8 cellular contexts compared by ENCODE assay signal in genomic region chr2:240997856-240998705, GRCh38. TPM values are rescaled to one million over a fixed set of nuclear protein-coding genes. Genes with fewer than 3 reads are reported as not detected.
DNase-seq lines count a peak whose midpoint lies in the region; ATAC-seq and TF ChIP-seq lines count a peak whose summit lies in the region.

TSS of gene SNED1 (plus strand) at chr2:240998618. CDS start at chr2:240998838, 220 bp downstream.

- H3K27ac ChIP-seq in esophagus squamous epithelium (peak within 1 kb of the TSS; percentile 80 to 91 (median 84)), muscle layer of colon (ENCODE audit: low read depth, low read length) (no peak within 1 kb of the TSS)

- TF ChIP-seq CTCF in esophagus squamous epithelium (IDR thresholded peaks at IDR 0.05): no peak

- DNase-seq in NCI-H2029 (lab: John Stamatoyannopoulos, UW): peak; percentile 51
- DNase-seq in NCI-H2029 treated with DMSO at 0.1 percent for 48 hours (lab: John Stamatoyannopoulos, UW): no peak
- peak; percentile 83 for DNase-seq in NCI-H82 (lab: John Stamatoyannopoulos, UW)
- peak; percentile 72 to 78 for DNase-seq in activated T-cell treated with anti-CD3 and anti-CD28 coated beads, Interleukin-2, amount 50 U/mL, for 48 hours
- DNase-seq in esophagus squamous epithelium (lab: John Stamatoyannopoulos, UW): no peak
- peak; percentile 57 for DNase-seq in stimulated activated naive B cell treated with anti-CD40 and anti-IgM and Interleukin-4, amounts not matched to agents 10 μg/mL and 1 μg/mL and 100 μg/mL, for 72 hours
- DNase-seq in NCI-H446 treated with DMSO at 0.1 percent for 48 hours (lab: John Stamatoyannopoulos, UW): no peak

- H3K4me3 ChIP-seq in esophagus squamous epithelium: peak within 1 kb of the TSS; percentile 58 to 88 (median 66)
- H3K4me3 ChIP-seq in muscle layer of colon (ENCODE audit: low read depth in 1 of 2, low read length in 2 of 2): peak within 1 kb of the TSS; percentile 22 to 35

- TF ChIP-seq POLR2A in esophagus squamous epithelium (IDR thresholded peaks at IDR 0.05): peak in 2 of 4 donors; percentile 49 to 58

- H3K9me3 Mint-ChIP-seq in stimulated activated naive B cell treated with anti-CD40 and anti-IgM and Interleukin-4, amounts not matched to agents 10 μg/mL and 1 μg/mL and 100 μg/mL, for 72 hours: peaks cover 1 to 4% of the 10 kb centered on the region in 2 donors

- peaks cover 0 to 2% (median 0%) of the 10 kb centered on the region in 3 donors for H3K36me3 ChIP-seq in esophagus squamous epithelium
- no peaks in the 10 kb centered on the region for H3K36me3 ChIP-seq in muscle layer of colon (ENCODE audit: insufficient read depth, low read length)

- ATAC-seq in stimulated activated naive B cell treated with anti-CD40 and anti-IgM and Interleukin-4, amounts not matched to agents 10 μg/mL and 1 μg/mL and 100 μg/mL, for 72 hours (replicated peaks): peak; percentile 88 to 90

- H3K4me1 Mint-ChIP-seq in stimulated activated naive B cell treated with anti-CD40 and anti-IgM and Interleukin-4, amounts not matched to agents 10 μg/mL and 1 μg/mL and 100 μg/mL, for 72 hours: peaks cover 8 to 15% of the 10 kb centered on the region in 2 donors

- no peak within 1 kb of the TSS for H3K9ac ChIP-seq in muscle layer of colon (ENCODE audit: low read length)

- no peak within 1 kb of the TSS for H3K27ac Mint-ChIP-seq in stimulated activated naive B cell treated with anti-CD40 and anti-IgM and Interleukin-4, amounts not matched to agents 10 μg/mL and 1 μg/mL and 100 μg/mL, for 72 hours

- H3K9me3 ChIP-seq in esophagus squamous epithelium (peaks cover 0 to under 1% (median under 1%) of the 10 kb centered on the region in 3 donors), muscle layer of colon (ENCODE audit: low read length) (no peaks in the 10 kb centered on the region)

- H3K4me1 ChIP-seq in esophagus squamous epithelium (peaks cover 12 to 81% (median 34%) of the 10 kb centered on the region in 3 donors), muscle layer of colon (ENCODE audit: insufficient read depth, low read length) (peaks cover 18% of the 10 kb centered on the region)

- peaks cover 3 to 5% of the 10 kb centered on the region in 2 donors for H3K36me3 Mint-ChIP-seq in stimulated activated naive B cell treated with anti-CD40 and anti-IgM and Interleukin-4, amounts not matched to agents 10 μg/mL and 1 μg/mL and 100 μg/mL, for 72 hours

- peak within 1 kb of the TSS; percentile 70 to 72 for H3K4me3 Mint-ChIP-seq in stimulated activated naive B cell treated with anti-CD40 and anti-IgM and Interleukin-4, amounts not matched to agents 10 μg/mL and 1 μg/mL and 100 μg/mL, for 72 hours

- 23% methylated on average over 5 of the region's 61 CpGs; no CpG with 5 or more reads in 1 of the 2 donors for WGBS in esophagus squamous epithelium, 2 donors

- peaks cover 37 to 83% of the 10 kb centered on the region in 2 donors for H3K27me3 Mint-ChIP-seq in stimulated activated naive B cell treated with anti-CD40 and anti-IgM and Interleukin-4, amounts not matched to agents 10 μg/mL and 1 μg/mL and 100 μg/mL, for 72 hours

- intact Hi-C loops in esophagus squamous epithelium (cut with DNase I): no loop called here

- H3K27me3 ChIP-seq in esophagus squamous epithelium: peaks cover 0 to 23% (median 0%) of the 10 kb centered on the region in 4 donors
- H3K27me3 ChIP-seq in muscle layer of colon (ENCODE audit: control insufficient read depth in 1 of 2, insufficient read depth in 2 of 2, low read length in 2 of 2): no peaks in the 10 kb centered on the region

RNA-seq across cellular contexts. Expression of gene SNED1, which starts in this region (rescaled TPM):
- 10 to 100 TPM in 1 of 4 donors, 1 to 10 TPM in 3; 3.3 to 13.9 (median 4.8) TPM for total RNA-seq in esophagus squamous epithelium

Comparison
In these comparisons a context has a peak if more than half of its experiments do, and no peak if none do; other contexts are left out.
1. DNase-seq: peak in NCI-H2029 (single experiment), NCI-H82 (single experiment), activated T-cell treated with anti-CD3 and anti-CD28 coated beads, Interleukin-2, amount 50 U/mL, for 48 hours (2 of 2) and stimulated activated naive B cell treated with anti-CD40 and anti-IgM and Interleukin-4, amounts not matched to agents 10 μg/mL and 1 μg/mL and 100 μg/mL, for 72 hours (single experiment); none in NCI-H2029 treated with DMSO at 0.1 percent for 48 hours (single experiment), esophagus squamous epithelium (single experiment) and NCI-H446 treated with DMSO at 0.1 percent for 48 hours (single experiment).